11 cellular contexts compared by ENCODE assay signal in the genomic region with DNA sequence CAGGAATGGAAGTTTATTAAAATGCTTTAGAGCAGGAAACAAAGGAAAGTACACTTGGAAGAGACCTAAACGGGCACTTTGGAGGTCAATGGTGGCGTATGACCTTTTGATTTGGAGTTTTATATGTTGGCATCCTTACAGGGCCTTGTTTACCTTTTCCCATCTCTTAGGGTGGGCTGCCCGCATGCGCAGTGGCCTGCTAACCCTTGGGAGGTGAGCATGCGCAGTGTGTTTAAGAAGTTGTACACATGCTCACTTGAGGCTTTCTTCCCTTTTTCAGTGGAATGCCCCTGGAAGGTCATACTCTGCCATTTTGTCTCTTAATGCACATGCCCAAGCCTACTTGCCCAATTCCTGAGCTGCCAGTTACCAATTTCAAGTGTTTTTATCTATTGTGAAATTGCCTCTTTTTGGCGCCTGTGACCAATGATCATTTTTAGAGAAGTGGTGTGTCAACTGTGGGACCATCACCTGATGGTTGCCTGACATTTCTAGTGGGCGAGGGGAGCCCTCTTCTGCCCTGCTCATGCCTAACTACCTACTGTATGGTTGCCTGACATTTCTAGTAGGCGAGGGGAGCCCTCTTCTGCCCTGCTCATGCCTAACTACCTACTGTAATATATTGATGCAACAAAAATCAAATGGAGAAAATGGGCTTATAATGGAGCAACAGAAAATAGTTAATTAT.
DNase-seq lines count a peak whose midpoint lies in the region; ATAC-seq and TF ChIP-seq lines count a peak whose summit lies in the region.
"Had no signal": no experiment of that assay in that cellular context is flagged by ENCODE, and none has a peak within 500 bp of the region (broad histone marks: within the 10 kb centered on the region; RNA-seq: fewer than 3 reads in every experiment).

No MANE protein-coding gene starts in this region.

- no peaks in the 10 kb centered on the region for H3K4me1 ChIP-seq in fibroblast of lung (ENCODE audit: control insufficient read depth, extremely low read depth, insufficient read depth, low read length)
- H3K4me1 ChIP-seq in transverse colon: peaks cover 0 to 8% (median 0%) of the 10 kb centered on the region in 4 donors

- H3K27ac ChIP-seq in fibroblast of lung (ENCODE audit: insufficient read depth, low read length) (no peak overlapping the region), transverse colon (no peak overlapping the region)

- H3K4me3 ChIP-seq in fibroblast of lung (replicated peaks in 1 of 4; ENCODE audit: control extremely low read depth in 1 of 4, insufficient read depth in 1 of 4, low read depth in 3 of 4, low read length in 4 of 4): no peak overlapping the region
- H3K4me3 ChIP-seq in transverse colon: no peak overlapping the region

- CTCF ChIA-PET in activated naive CD4-positive, alpha-beta T cell treated with anti-CD3 and anti-CD28 coated beads for 36 hours (lab: Charles Lee): no interaction called here

- TF ChIP-seq EP300 in transverse colon (IDR thresholded peaks at IDR 0.05; ENCODE audit: low read depth): no peak

- H3K36me3 Mint-ChIP-seq in activated naive CD4-positive, alpha-beta T cell treated with anti-CD3 and anti-CD28 coated beads for 36 hours (ENCODE audit: low read depth): no peaks in the 10 kb centered on the region
- H3K36me3 Mint-ChIP-seq in activated naive CD4-positive, alpha-beta T cell treated with anti-CD3 and anti-CD28 coated beads, Interleukin-2, amount 50 U/mL, for 72 hours: no peaks in the 10 kb centered on the region
- H3K36me3 Mint-ChIP-seq: natural killer cell; stimulated activated memory B cell treated with anti-CD40 and anti-IgM and Interleukin-4, amounts not matched to agents 10 μg/mL and 1 μg/mL and 100 μg/mL, for 72 hours had no signal

- H3K4me3 Mint-ChIP-seq in activated naive CD4-positive, alpha-beta T cell treated with anti-CD3 and anti-CD28 coated beads for 36 hours: no peak overlapping the region
- H3K4me3 Mint-ChIP-seq: central memory CD8-positive, alpha-beta T cell; natural killer cell; stimulated activated memory B cell treated with anti-CD40 and anti-IgM and Interleukin-4, amounts not matched to agents 10 μg/mL and 1 μg/mL and 100 μg/mL, for 72 hours had no signal

- in situ Hi-C loops in transverse colon (cut with MboI; ENCODE audit: low pct_ligation_motif_present in 1 of 4, low pct_unique_long_range_greater_than_20kb in 1 of 4, low sequenced_read_pairs in 3 of 4): no loop called here

- H3K9ac ChIP-seq in fibroblast of lung (ENCODE audit: insufficient read depth, low read length): no peak overlapping the region

- H2AFZ ChIP-seq in fibroblast of lung (ENCODE audit: low read length): no peak overlapping the region

- H3K27me3 ChIP-seq in fibroblast of lung (ENCODE audit: control insufficient read depth, insufficient read depth, low read length) (no peaks in the 10 kb centered on the region), transverse colon (no peaks in the 10 kb centered on the region)

- H3K9me3 Mint-ChIP-seq in activated naive CD4-positive, alpha-beta T cell treated with anti-CD3 and anti-CD28 coated beads for 36 hours: no peaks in the 10 kb centered on the region
- H3K9me3 Mint-ChIP-seq in activated naive CD4-positive, alpha-beta T cell treated with anti-CD3 and anti-CD28 coated beads, Interleukin-2, amount 50 U/mL, for 72 hours: no peaks in the 10 kb centered on the region
- H3K9me3 Mint-ChIP-seq: central memory CD8-positive, alpha-beta T cell; natural killer cell; stimulated activated memory B cell treated with anti-CD40 and anti-IgM and Interleukin-4, amounts not matched to agents 10 μg/mL and 1 μg/mL and 100 μg/mL, for 72 hours had no signal

- H3K36me3 ChIP-seq in fibroblast of lung (ENCODE audit: control insufficient read depth, insufficient read depth, low read length) (no peaks in the 10 kb centered on the region), transverse colon (no peaks in the 10 kb centered on the region)

- H3K27me3 Mint-ChIP-seq in activated naive CD4-positive, alpha-beta T cell treated with anti-CD3 and anti-CD28 coated beads for 36 hours (ENCODE audit: low read depth): no peaks in the 10 kb centered on the region
- H3K27me3 Mint-ChIP-seq: central memory CD8-positive, alpha-beta T cell; stimulated activated memory B cell treated with anti-CD40 and anti-IgM and Interleukin-4, amounts not matched to agents 10 μg/mL and 1 μg/mL and 100 μg/mL, for 72 hours had no signal

- H3K4me2 ChIP-seq in fibroblast of lung (ENCODE audit: extremely low read depth, insufficient read depth, low read length): no peak overlapping the region

- 78 to 83% methylated on average over 4 to 8 of the region's 8 CpGs for WGBS in transverse colon (ENCODE audit: low coverage in 1 of 2), 2 donors

- peaks cover 2% of the 10 kb centered on the region for H4K20me1 ChIP-seq in fibroblast of lung (ENCODE audit: control insufficient read depth, extremely low read depth, insufficient read depth, low read length)

- DNase-seq in activated naive CD4-positive, alpha-beta T cell treated with anti-CD3 and anti-CD28 coated beads for 36 hours: peak; percentile 4
- no peak for DNase-seq in activated naive CD4-positive, alpha-beta T cell treated with anti-CD3 and anti-CD28 coated beads, Interleukin-2, amount 50 U/mL, for 72 hours (ENCODE audit: low spot score in 2 of 2)
- DNase-seq in NCI-H748 treated with DMSO at 0.1 percent for 48 hours (lab: John Stamatoyannopoulos, UW) (peak; percentile 59), fibroblast of lung (ENCODE audit: low read depth in 2 of 2) (peak; percentile 27 to 49), transverse colon (peak; percentile 16), Kasumi-1 (lab: John Stamatoyannopoulos, UW) (no peak)
- no peak for DNase-seq in activated CD4-positive, CD25-positive, alpha-beta regulatory T cell (lab: John Stamatoyannopoulos, UW)
- DNase-seq: natural killer cell had no signal

- H3K27ac Mint-ChIP-seq in activated naive CD4-positive, alpha-beta T cell treated with anti-CD3 and anti-CD28 coated beads for 36 hours: no peak overlapping the region
- H3K27ac Mint-ChIP-seq in activated naive CD4-positive, alpha-beta T cell treated with anti-CD3 and anti-CD28 coated beads, Interleukin-2, amount 50 U/mL, for 72 hours: no peak overlapping the region
- H3K27ac Mint-ChIP-seq: natural killer cell; stimulated activated memory B cell treated with anti-CD40 and anti-IgM and Interleukin-4, amounts not matched to agents 10 μg/mL and 1 μg/mL and 100 μg/mL, for 72 hours had no signal

- H3K79me2 ChIP-seq in fibroblast of lung (ENCODE audit: control insufficient read depth, insufficient read depth, low read length): no peaks in the 10 kb centered on the region

- no peak for ATAC-seq in activated naive CD4-positive, alpha-beta T cell treated with anti-CD3 and anti-CD28 coated beads, Interleukin-2, amount 50 U/mL, for 72 hours
- ATAC-seq in HG02981 (IDR thresholded peaks at IDR 0.05; ENCODE audit: unreplicated experiment): no peak
- ATAC-seq: stimulated activated memory B cell treated with anti-CD40 and anti-IgM and Interleukin-4, amounts not matched to agents 10 μg/mL and 1 μg/mL and 100 μg/mL, for 72 hours had no signal

- no peak for TF ChIP-seq POLR2A in transverse colon (IDR thresholded peaks at IDR 0.05)

- no peaks in the 10 kb centered on the region for H3K9me3 ChIP-seq in fibroblast of lung (ENCODE audit: control insufficient read depth, insufficient read depth, low read depth, low read length)
- no peaks in the 10 kb centered on the region for H3K9me3 ChIP-seq in transverse colon

- no peaks in the 10 kb centered on the region for H3K4me1 Mint-ChIP-seq in activated naive CD4-positive, alpha-beta T cell treated with anti-CD3 and anti-CD28 coated beads for 36 hours (ENCODE audit: low read depth)
- H3K4me1 Mint-ChIP-seq: central memory CD8-positive, alpha-beta T cell; natural killer cell; stimulated activated memory B cell treated with anti-CD40 and anti-IgM and Interleukin-4, amounts not matched to agents 10 μg/mL and 1 μg/mL and 100 μg/mL, for 72 hours had no signal

- TF ChIP-seq CTCF in fibroblast of lung (conservative IDR thresholded peaks at IDR 0.05 in 1 of 2, IDR thresholded peaks at IDR 0.05 in 1 of 2; ENCODE audit: low read depth in 1 of 2, low read length in 2 of 2): peak in 1 of 2 donors; percentile 38
- peak in 1 of 5 experiments; percentile 7 for TF ChIP-seq CTCF in transverse colon (IDR thresholded peaks at IDR 0.05)

- intact Hi-C loops in activated naive CD4-positive, alpha-beta T cell treated with anti-CD3 and anti-CD28 coated beads for 36 hours (cut with micrococcal nuclease): no loop called here
- intact Hi-C loops in transverse colon (cut with DNase I; ENCODE audit: low total_unique reads): no loop called here

Comparison
In these comparisons a context has a peak if more than half of its experiments do, and no peak if none do; other contexts are left out.
1. DNase-seq: peak in activated naive CD4-positive, alpha-beta T cell treated with anti-CD3 and anti-CD28 coated beads for 36 hours (single experiment), NCI-H748 treated with DMSO at 0.1 percent for 48 hours (single experiment), fibroblast of lung (2 of 2) and transverse colon (single experiment); none in activated naive CD4-positive, alpha-beta T cell treated with anti-CD3 and anti-CD28 coated beads, Interleukin-2, amount 50 U/mL, for 72 hours (0 of 2), activated CD4-positive, CD25-positive, alpha-beta regulatory T cell (0 of 4) and Kasumi-1 (0 of 2).